In the genomic region with DNA sequence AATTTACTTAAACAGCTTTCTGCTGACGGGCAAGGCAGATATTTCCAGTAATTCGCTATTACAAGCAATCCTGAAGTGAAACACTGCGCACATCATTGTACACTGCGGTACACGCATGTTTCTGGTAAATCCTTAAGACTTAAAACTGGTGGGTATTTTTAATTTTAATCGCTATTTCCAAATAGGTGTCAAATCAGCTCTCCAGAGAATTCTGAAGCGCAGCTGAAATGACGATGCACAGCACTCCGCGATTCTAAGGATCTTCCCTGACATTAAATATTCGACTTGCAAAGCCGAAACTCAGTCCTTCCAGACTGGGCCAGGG, we compare ENCODE assay signal across 8 cellular contexts. TPM values are rescaled to one million over a fixed set of nuclear protein-coding genes. Genes with fewer than 3 reads are reported as not detected.
DNase-seq lines count a peak whose midpoint lies in the region; ATAC-seq and TF ChIP-seq lines count a peak whose summit lies in the region.

No MANE protein-coding gene starts in this region.

- no peak for DNase-seq in CD4-positive, alpha-beta memory T cell
- DNase-seq in GM23338 (ENCODE audit: low spot score) = no peak
- DNase-seq in Panc1 (ENCODE audit: low read depth, low spot score) = no peak
- no peak for DNase-seq in esophagus squamous epithelium (lab: John Stamatoyannopoulos, UW)
- DNase-seq in progenitor cell of endocrine pancreas (ENCODE audit: low spot score, unreplicated experiment) = no peak
- no peak for DNase-seq in T-helper 9 cell
- no peak for DNase-seq in H4 (ENCODE audit: low spot score)

- H3K9me3 ChIP-seq in CD4-positive, alpha-beta memory T cell (ENCODE audit: control insufficient read depth in 1 of 2, low read length in 2 of 2) = no peaks in the 10 kb centered on the region
- H3K9me3 ChIP-seq in Panc1 (ENCODE audit: control insufficient read depth, insufficient read depth, low read depth, low read length) = no peaks in the 10 kb centered on the region
- H3K9me3 ChIP-seq in esophagus squamous epithelium = no peaks in the 10 kb centered on the region

- TF ChIP-seq CTCF in GM23338 (conservative IDR thresholded peaks at IDR 0.05; ENCODE audit: low read depth in 2 of 2) = no peak
- TF ChIP-seq CTCF in Panc1 (IDR thresholded peaks at IDR 0.05) = no peak
- TF ChIP-seq CTCF in esophagus squamous epithelium (IDR thresholded peaks at IDR 0.05) = no peak
- TF ChIP-seq CTCF in progenitor cell of endocrine pancreas (IDR thresholded peaks at IDR 0.05; ENCODE audit: unreplicated experiment) = no peak

- peak overlapping the region; percentile 94 for H3K4me2 ChIP-seq in GM23338

- 0 out of 2 replicates have a peak, but pooled peaks cover 3% of the 10 kb centered on the region for H3F3A ChIP-seq in GM23338 (replicated peaks; ENCODE audit: low read depth)

- peak overlapping the region; percentile 80 for H3K27ac ChIP-seq in CD4-positive, alpha-beta memory T cell (ENCODE audit: low read depth, low read length)
- peak overlapping the region; percentile 88; the same call in 1 of the 2 replicates for H3K27ac ChIP-seq in GM23338 (ENCODE audit: low read depth)
- peak overlapping the region; percentile 93 for H3K27ac ChIP-seq in Panc1 (ENCODE audit: low read length)
- peak overlapping the region; percentile 92 to 96 (median 96) for H3K27ac ChIP-seq in esophagus squamous epithelium

- CTCF ChIA-PET in CD4-positive, alpha-beta memory T cell (lab: Charles Lee; ENCODE audit: partially characterized antibody) = interaction anchor here (1.2 to 2.7 kb wide), 2 partner anchors 12 to 18 kb away, joined by 3 to 33 read pairs; no protein-coding TSS in a partner anchor
- CTCF ChIA-PET in Panc1 (lab: Charles Lee) = no interaction called here

- intact Hi-C loops in CD4-positive, alpha-beta memory T cell (cut with micrococcal nuclease) = loop anchor here (1.0 kb wide), 3 partner anchors 43 to 139 kb away; a partner anchor contains a TSS
- intact Hi-C loops in Panc1 (cut with micrococcal nuclease; ENCODE audit: unreplicated experiment) (no loop called here), esophagus squamous epithelium (cut with DNase I) (no loop called here)

- ATAC-seq in GM23338 (no peak), Panc1 (peak; percentile 66), GM18873 (IDR thresholded peaks at IDR 0.05; ENCODE audit: low FRiP score, unreplicated experiment) (no peak)

- peaks cover 20% of the 10 kb centered on the region for H3K36me3 ChIP-seq in CD4-positive, alpha-beta memory T cell (ENCODE audit: insufficient read depth, low read length)
- peaks cover 3% of the 10 kb centered on the region; the same call in 1 of the 2 replicates for H3K36me3 ChIP-seq in GM23338 (ENCODE audit: insufficient read depth)
- peaks cover 6% of the 10 kb centered on the region; the same call in 1 of the 2 replicates for H3K36me3 ChIP-seq in Panc1 (ENCODE audit: control insufficient read depth, insufficient read depth, low read length)
- peaks cover 0 to 30% (median 0%) of the 10 kb centered on the region in 3 donors for H3K36me3 ChIP-seq in esophagus squamous epithelium

- no peaks in the 10 kb centered on the region for H3K27me3 ChIP-seq in CD4-positive, alpha-beta memory T cell (ENCODE audit: insufficient read depth, low read length)
- H3K27me3 ChIP-seq in GM23338 (ENCODE audit: insufficient read depth) (peaks cover 9% of the 10 kb centered on the region; the same call in 1 of the 2 replicates), Panc1 (ENCODE audit: control insufficient read depth, insufficient read depth, low read length) (no peaks in the 10 kb centered on the region), esophagus squamous epithelium (no peaks in the 10 kb centered on the region)

- peaks cover 4% of the 10 kb centered on the region for H3K79me2 ChIP-seq in GM23338 (replicated peaks; ENCODE audit: insufficient read depth)

- no peaks in the 10 kb centered on the region for H3K27me3 Mint-ChIP-seq in CD4-positive, alpha-beta memory T cell
- H3K27me3 Mint-ChIP-seq in GM23338 (ENCODE audit: insufficient read depth, low read depth, poor library complexity) = peaks cover 3% of the 10 kb centered on the region
- peaks cover 3% of the 10 kb centered on the region for H3K27me3 Mint-ChIP-seq in progenitor cell of endocrine pancreas

- H3K36me3 Mint-ChIP-seq in CD4-positive, alpha-beta memory T cell = peaks cover 18 to 37% of the 10 kb centered on the region in 2 donors
- H3K36me3 Mint-ChIP-seq in GM23338 (ENCODE audit: low read depth) (peaks cover 21% of the 10 kb centered on the region), progenitor cell of endocrine pancreas (ENCODE audit: insufficient read depth) (peaks cover 9% of the 10 kb centered on the region)

- no TSS peak for BruUV-seq in Panc1 (replicated peaks; lab: Mats Ljungman, UMichigan)

- H3K9me3 Mint-ChIP-seq in CD4-positive, alpha-beta memory T cell = peaks cover 0 to 4% (median 0%) of the 10 kb centered on the region in 8 donors
- no peaks in the 10 kb centered on the region for H3K9me3 Mint-ChIP-seq in GM23338
- no peaks in the 10 kb centered on the region for H3K9me3 Mint-ChIP-seq in progenitor cell of endocrine pancreas (ENCODE audit: low read depth)

- WGBS in esophagus squamous epithelium, 2 donors = 2% methylated on average over 10 to 12 of the region's 12 CpGs

- H3K4me1 ChIP-seq in CD4-positive, alpha-beta memory T cell (ENCODE audit: insufficient read depth, low read length) = peaks cover 18% of the 10 kb centered on the region
- H3K4me1 ChIP-seq in GM23338 (ENCODE audit: insufficient read depth) (peaks cover 7% of the 10 kb centered on the region), Panc1 (ENCODE audit: control insufficient read depth, insufficient read depth, low read length) (peaks cover 10% of the 10 kb centered on the region), esophagus squamous epithelium (peaks cover 9 to 22% (median 18%) of the 10 kb centered on the region in 3 donors)

- H3K4me3 ChIP-seq in CD4-positive, alpha-beta memory T cell (ENCODE audit: low read length in 2 of 2) = peak overlapping the region; percentile 95 to 97
- peak overlapping the region; percentile 89 for H3K4me3 ChIP-seq in GM23338
- H3K4me3 ChIP-seq in Panc1 (ENCODE audit: low read depth in 2 of 2, low read length in 2 of 2) = peak overlapping the region; percentile 76 to 98
- peak overlapping the region; percentile 76 to 87 (median 81) for H3K4me3 ChIP-seq in esophagus squamous epithelium

- H2AFZ ChIP-seq in GM23338 = peak overlapping the region; percentile 96

- no peak for TF ChIP-seq POLR2A in esophagus squamous epithelium (IDR thresholded peaks at IDR 0.05)

- in situ Hi-C loops in Panc1 (cut with HindIII; ENCODE audit: low pct_unique_long_range_greater_than_20kb, low sequenced_read_pairs) = no loop called here

- H3K4me3 Mint-ChIP-seq in CD4-positive, alpha-beta memory T cell = peak overlapping the region; percentile 91 to 98 (median 96)
- H3K4me3 Mint-ChIP-seq in GM23338 (peak overlapping the region; percentile 91), progenitor cell of endocrine pancreas (ENCODE audit: low read depth) (peak overlapping the region; percentile 95)

- no peaks in the 10 kb centered on the region for H4K20me1 ChIP-seq in GM23338 (replicated peaks; ENCODE audit: insufficient read depth)

- peaks cover 26 to 45% (median 30%) of the 10 kb centered on the region in 4 donors for H3K4me1 Mint-ChIP-seq in CD4-positive, alpha-beta memory T cell
- H3K4me1 Mint-ChIP-seq in GM23338 (peaks cover 11% of the 10 kb centered on the region), progenitor cell of endocrine pancreas (ENCODE audit: low read depth) (peaks cover 14% of the 10 kb centered on the region)

- peak overlapping the region; percentile 82 to 99 (median 98) for H3K27ac Mint-ChIP-seq in CD4-positive, alpha-beta memory T cell
- H3K27ac Mint-ChIP-seq in GM23338 (peak overlapping the region; percentile 97), progenitor cell of endocrine pancreas (peak overlapping the region; percentile 99)

- H3K9me2 ChIP-seq in GM23338 (ENCODE audit: insufficient read depth) = no peaks in the 10 kb centered on the region

- POLR2A ChIA-PET in CD4-positive, alpha-beta memory T cell (lab: Charles Lee; ENCODE audit: partially characterized antibody) = interaction anchor here (0.7 to 3.2 kb wide), 15 partner anchors 9 to 327 kb away, joined by 3 to 33 read pairs (median 8); a partner anchor contains a TSS
- POLR2A ChIA-PET in Panc1 (lab: Charles Lee) = no interaction called here

RNA-seq across cellular contexts. Expression of a gene that starts 0.3 kb away (rescaled TPM):
- total RNA-seq in CD4-positive, alpha-beta memory T cell = 10 to 100 TPM; 20.0 to 20.7 TPM
- 10 to 100 TPM; 40.2 to 51.5 TPM for polyA plus RNA-seq in CD4-positive, alpha-beta memory T cell
- 22.7 and 24.5 TPM in 2 replicates for total RNA-seq in GM23338 (2014; rRNA removed; shearing (Covaris generic))
- 25.9 and 27.5 TPM in 2 replicates for polyA plus RNA-seq in GM23338 (2016; fragmentation: Nextera tagmentation; extraction: Ambion mirVana)
- total RNA-seq in Panc1 (2021; ENCODE audit: unreplicated experiment) = 12.9 TPM
- 10.5 TPM for polyA plus RNA-seq in Panc1 (2012; ENCODE audit: insufficient read length)
- 10 to 100 TPM in 3 of 4 donors, 1 to 10 TPM in 1; 8.6 to 15.1 (median 11.6) TPM for total RNA-seq in esophagus squamous epithelium
- 22.5 and 24.5 TPM in 2 replicates for total RNA-seq in progenitor cell of endocrine pancreas
- total RNA-seq in H4 (2014; rRNA removed; shearing (Covaris generic)) = 34.1 and 37.0 TPM in 2 replicates

RNA-seq across cellular contexts. Expression of a gene that starts 20.9 kb away (rescaled TPM):
- not detected for total RNA-seq in CD4-positive, alpha-beta memory T cell
- polyA plus RNA-seq in CD4-positive, alpha-beta memory T cell = not detected
- total RNA-seq in GM23338 (2014; rRNA removed; shearing (Covaris generic)) = not detected in 2 replicates
- polyA plus RNA-seq in GM23338 (2016; fragmentation: Nextera tagmentation; extraction: Ambion mirVana) = not detected in 2 replicates
- total RNA-seq in Panc1 (2021; ENCODE audit: unreplicated experiment) (not detected), esophagus squamous epithelium (under 1 TPM in 3 of 4 donors, not detected in 1; 0.19 to 0.53 (median 0.34) TPM), progenitor cell of endocrine pancreas (not detected in 2 replicates)
- not detected for polyA plus RNA-seq in Panc1 (2012; ENCODE audit: insufficient read length)
- total RNA-seq in H4 (2014; rRNA removed; shearing (Covaris generic)) = not detected in 2 replicates

RNA-seq across cellular contexts. Expression of a gene that starts 42.3 kb away (rescaled TPM):
- 10 to 100 TPM; 74.5 to 79.8 TPM for total RNA-seq in CD4-positive, alpha-beta memory T cell
- 10 to 100 TPM; 59.1 to 66.5 TPM for polyA plus RNA-seq in CD4-positive, alpha-beta memory T cell
- total RNA-seq in GM23338 (2014; rRNA removed; shearing (Covaris generic)) = 33.5 and 44.0 TPM in 2 replicates
- polyA plus RNA-seq in GM23338 (2016; fragmentation: Nextera tagmentation; extraction: Ambion mirVana) = 87.8 and 105 TPM in 2 replicates
- total RNA-seq in Panc1 (2021; ENCODE audit: unreplicated experiment) (24.3 TPM), esophagus squamous epithelium (10 to 100 TPM in 3 of 4 donors, 1 to 10 TPM in 1; 9.1 to 35.7 (median 22.0) TPM), progenitor cell of endocrine pancreas (18.7 and 20.4 TPM in 2 replicates)
- 18.9 TPM for polyA plus RNA-seq in Panc1 (2012; ENCODE audit: insufficient read length)
- total RNA-seq in H4 (2014; rRNA removed; shearing (Covaris generic)) = 46.6 and 54.9 TPM in 2 replicates

RNA-seq across cellular contexts. Expression of a gene that starts 42.4 kb away (rescaled TPM):
- 10 to 100 TPM; 18.5 to 20.0 TPM for total RNA-seq in CD4-positive, alpha-beta memory T cell
- 1 to 10 TPM; 5.3 to 6.0 TPM for polyA plus RNA-seq in CD4-positive, alpha-beta memory T cell
- 4.1 and 12.2 TPM in 2 replicates for total RNA-seq in GM23338 (2014; rRNA removed; shearing (Covaris generic))
- 4.5 and 6.0 TPM in 2 replicates for polyA plus RNA-seq in GM23338 (2016; fragmentation: Nextera tagmentation; extraction: Ambion mirVana)
- total RNA-seq in Panc1 (2021; ENCODE audit: unreplicated experiment) = 4.2 TPM
- polyA plus RNA-seq in Panc1 (2012; ENCODE audit: insufficient read length) = 2.3 TPM
- 1 to 10 TPM; 1.7 to 6.3 (median 4.4) TPM for total RNA-seq in esophagus squamous epithelium
- total RNA-seq in progenitor cell of endocrine pancreas = 10.0 and 12.5 TPM in 2 replicates
- total RNA-seq in H4 (2014; rRNA removed; shearing (Covaris generic)) = 4.6 and 5.5 TPM in 2 replicates
